In the genomic region with DNA sequence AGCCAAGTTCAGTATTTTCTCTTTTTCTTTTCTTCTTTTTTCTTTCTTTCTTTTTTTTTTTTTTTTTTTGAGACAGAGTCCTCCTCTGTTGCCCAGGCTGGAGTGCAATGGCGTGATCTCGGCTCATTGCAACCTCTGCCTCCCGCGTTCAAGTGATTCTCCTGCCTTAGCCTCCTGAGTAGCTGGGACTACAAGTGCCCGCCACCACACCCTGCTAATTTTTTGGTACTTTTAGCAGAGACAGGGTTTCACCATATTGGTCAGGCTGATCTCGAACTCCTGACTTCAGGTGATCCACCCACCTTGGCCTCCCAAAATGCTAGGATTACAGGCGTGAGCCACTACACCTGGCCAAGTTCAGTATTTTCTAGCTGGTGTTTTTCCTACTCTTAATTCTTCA, we compare ENCODE assay signal across 5 cellular contexts. TPM values are rescaled to one million over a fixed set of nuclear protein-coding genes. Genes with fewer than 3 reads are reported as not detected.
"Had no signal": no experiment of that assay in that cellular context is flagged by ENCODE, and none has a peak within 500 bp of the region (broad histone marks: within the 10 kb centered on the region; RNA-seq: fewer than 3 reads in every experiment).

No MANE protein-coding gene starts in this region.

RNA-seq across cellular contexts. Expression of gene PRDX2, which starts 4.0 kb away (rescaled TPM):
- total RNA-seq: SK-MEL-5 had no signal

RNA-seq across cellular contexts. Expression of gene THSD8, which starts 4.3 kb away (rescaled TPM):
- total RNA-seq: M059J, PC-3, Peyer's patch, SJCRH30, SK-MEL-5 had no signal
